Comparison of ENCODE assay signal across 22 cellular contexts in genomic region chr21:45416619-45417018, GRCh38. TPM values are rescaled to one million over a fixed set of nuclear protein-coding genes. Genes with fewer than 3 reads are reported as not detected.
DNase-seq lines count a peak whose midpoint lies in the region; ATAC-seq and TF ChIP-seq lines count a peak whose summit lies in the region.
"Had no signal": no experiment of that assay in that cellular context is flagged by ENCODE, and none has a peak within 500 bp of the region (broad histone marks: within the 10 kb centered on the region; RNA-seq: fewer than 3 reads in every experiment).

No MANE protein-coding gene starts in this region.

- H3T11ph ChIP-seq in H9 (ENCODE audit: low read length): no peak overlapping the region

- H3K27ac ChIP-seq in H9 (ENCODE audit: insufficient read length, low read depth, low read length): no peak overlapping the region
- no peak overlapping the region for H3K27ac ChIP-seq in sigmoid colon
- H3K27ac ChIP-seq: Peyer's patch, right lobe of liver had no signal

- no peak overlapping the region for H4K8ac ChIP-seq in H9 (replicated peaks; ENCODE audit: insufficient read length, low read depth, low read length)

- peaks cover 49 to 60% of the 10 kb centered on the region in 2 experiments for H3K4me1 Mint-ChIP-seq in H9
- H3K4me1 Mint-ChIP-seq in WTC11: peaks cover 64% of the 10 kb centered on the region
- H3K4me1 Mint-ChIP-seq: naive B cell; stimulated activated naive CD8-positive, alpha-beta T cell treated with anti-CD3 and anti-CD28 coated beads, Interleukin-15, amount 100 ng/mL, for 72 hours had no signal

- H3K9ac ChIP-seq in H9 (ENCODE audit: extremely low read depth, insufficient read length, low read length): no peak overlapping the region

- no peak overlapping the region for H4K5ac ChIP-seq in H9 (ENCODE audit: insufficient read length, low read depth, low read length)

- H3K9me3 Mint-ChIP-seq in H9: no peaks in the 10 kb centered on the region
- H3K9me3 Mint-ChIP-seq in WTC11: no peaks in the 10 kb centered on the region
- H3K9me3 Mint-ChIP-seq: naive B cell; stimulated activated naive CD8-positive, alpha-beta T cell treated with anti-CD3 and anti-CD28 coated beads, Interleukin-15, amount 100 ng/mL, for 72 hours had no signal

- peak overlapping the region; percentile 8 to 91 (median 11) for H3K27ac Mint-ChIP-seq in H9
- peak overlapping the region; percentile 88 for H3K27ac Mint-ChIP-seq in WTC11
- H3K27ac Mint-ChIP-seq: stimulated activated naive CD8-positive, alpha-beta T cell treated with anti-CD3 and anti-CD28 coated beads, Interleukin-15, amount 100 ng/mL, for 72 hours; T-helper 17 cell had no signal

- no peaks in the 10 kb centered on the region for H3K27me3 Mint-ChIP-seq in H9 (ENCODE audit: low read depth)
- no peaks in the 10 kb centered on the region for H3K27me3 Mint-ChIP-seq in WTC11 (ENCODE audit: low read depth)
- H3K27me3 Mint-ChIP-seq: stimulated activated naive CD8-positive, alpha-beta T cell treated with anti-CD3 and anti-CD28 coated beads, Interleukin-15, amount 100 ng/mL, for 72 hours had no signal

- POLR2A ChIA-PET in WTC11 (lab: Charles Lee): no interaction called here

- no CpG with 5 or more reads among the region's 8 CpGs for WGBS in H9 (ENCODE audit: extremely low coverage, insufficient read length, low lambda C conversion rate)
- 59 to 70% methylated on average over 8 of the region's 8 CpGs for WGBS in sigmoid colon, 2 donors

- no peak overlapping the region for H3K4ac ChIP-seq in H9 (ENCODE audit: low read depth, low read length)

- CTCF ChIA-PET in WTC11 (lab: Charles Lee): interaction anchor here (0.7 to 3.1 kb wide), 6 partner anchors 9 to 108 kb away, joined by 3 to 16 read pairs (median 8); no protein-coding TSS in a partner anchor

- H3K79me1 ChIP-seq in H9 (ENCODE audit: insufficient read depth, low read depth, low read length, poor library complexity, severe bottlenecking): peaks cover 17% of the 10 kb centered on the region

- intact Hi-C loops in sigmoid colon (cut with DNase I): no loop called here

- no peak overlapping the region for H2BK15ac ChIP-seq in H9 (ENCODE audit: low read depth, low read length)

- no peak for TF ChIP-seq POLR2A in sigmoid colon (IDR thresholded peaks at IDR 0.05)

- H4K91ac ChIP-seq in H9 (ENCODE audit: insufficient read length, low read depth, low read length): no peak overlapping the region

- no peak overlapping the region for H2BK5ac ChIP-seq in H9 (ENCODE audit: insufficient read length, low read length)

- H4K20me1 ChIP-seq in H9 (ENCODE audit: control insufficient read depth, insufficient read depth, insufficient read length): peaks cover 4% of the 10 kb centered on the region

- H2BK20ac ChIP-seq in H9 (ENCODE audit: low read depth, low read length, poor library complexity, severe bottlenecking): no peak overlapping the region

- H3K18ac ChIP-seq in H9 (ENCODE audit: insufficient read length, low read depth, low read length): no peak overlapping the region

- ATAC-seq in WTC11: peak; percentile 57
- ATAC-seq: gastroesophageal sphincter, HepG2, right lobe of liver, T-helper 17 cell had no signal

- peaks cover 80% of the 10 kb centered on the region; the same call in 1 of the 2 replicates for H3K79me2 ChIP-seq in H9 (ENCODE audit: insufficient read depth, low read length)

- no peaks in the 10 kb centered on the region for H3K23me2 ChIP-seq in H9 (ENCODE audit: insufficient read length, low read depth, low read length, poor library complexity, severe bottlenecking)

- H3K36me3 Mint-ChIP-seq in H9 (ENCODE audit: insufficient read depth in 1 of 3, low read depth in 3 of 3): peaks cover 0 to 14% (median 6%) of the 10 kb centered on the region in 3 experiments; a peak in 6 of 7 replicates
- H3K36me3 Mint-ChIP-seq in WTC11: no peaks in the 10 kb centered on the region
- H3K36me3 Mint-ChIP-seq: naive B cell had no signal

- H3K14ac ChIP-seq in H9 (ENCODE audit: insufficient read depth, low read length): no peak overlapping the region

- H2AK5ac ChIP-seq in H9 (ENCODE audit: insufficient read length, low read length): no peak overlapping the region

- no peak overlapping the region for H3K23ac ChIP-seq in H9 (ENCODE audit: insufficient read length, low read depth, low read length)

- H3K4me3 Mint-ChIP-seq in H9 (peak overlapping the region in 1 of 2 experiments; percentile 2; a peak in 2 of 5 replicates), WTC11 (peak overlapping the region; percentile 24)
- H3K4me3 Mint-ChIP-seq: stimulated activated naive CD8-positive, alpha-beta T cell treated with anti-CD3 and anti-CD28 coated beads, Interleukin-15, amount 100 ng/mL, for 72 hours; T-helper 17 cell had no signal

- TF ChIP-seq CTCF in H9 (conservative IDR thresholded peaks at IDR 0.05) (no peak), WTC11 (IDR thresholded peaks at IDR 0.05) (no peak), sigmoid colon (IDR thresholded peaks at IDR 0.05) (no peak)

- no peak for TF ChIP-seq EP300 in sigmoid colon (IDR thresholded peaks at IDR 0.05)

- no peak overlapping the region for H3K4me2 ChIP-seq in H9 (ENCODE audit: insufficient read depth, insufficient read length, low read length)

- H2BK12ac ChIP-seq in H9 (ENCODE audit: insufficient read length, low read depth, low read length): no peak overlapping the region

- DNase-seq in H9 (peak; percentile 62), WTC11 (ENCODE audit: low spot score) (no peak), islet precursor cell (peak; percentile 51), sigmoid colon (peak; percentile 41), NCI-H1105 (lab: John Stamatoyannopoulos, UW) (no peak), Kasumi-1 (lab: John Stamatoyannopoulos, UW) (no peak)
- DNase-seq in effector CD4-positive, alpha-beta T cell: no peak
- DNase-seq: activated CD4-positive, alpha-beta T cell treated with anti-CD3 and anti-CD28 coated beads for 48 hours; activated naive CD4-positive, alpha-beta T cell; activated T-cell treated with anti-CD3 and anti-CD28 coated beads, Interleukin-2, amount 50 U/mL, for 48 hours; naive B cell; NCI-H187; NCI-H2171 treated with DMSO at 0.1 percent for 48 hours; NCI-H524; Peyer's patch; stimulated activated CD4-positive, alpha-beta T cell treated with anti-CD3 and anti-CD28 coated beads, Interleukin-15, amount 100 ng/mL, for 24 hours; stimulated activated naive CD8-positive, alpha-beta T cell treated with anti-CD3 and anti-CD28 coated beads, Interleukin-15, amount 100 ng/mL, for 72 hours had no signal

- H3K9me3 ChIP-seq in H9 (ENCODE audit: control insufficient read depth, low read depth, low read length): no peaks in the 10 kb centered on the region
- no peaks in the 10 kb centered on the region for H3K9me3 ChIP-seq in sigmoid colon
- H3K9me3 ChIP-seq: gastroesophageal sphincter, Peyer's patch, right lobe of liver, tibial nerve had no signal

- peaks cover 3% of the 10 kb centered on the region for H3K4me1 ChIP-seq in H9 (ENCODE audit: insufficient read depth, low read length)
- H3K4me1 ChIP-seq in sigmoid colon: peaks cover 0 to 19% (median 0%) of the 10 kb centered on the region in 4 donors
- H3K4me1 ChIP-seq: right lobe of liver had no signal

- no peak overlapping the region for H3K4me3 ChIP-seq in sigmoid colon
- H3K4me3 ChIP-seq: gastroesophageal sphincter, Peyer's patch, right lobe of liver, tibial nerve had no signal

- no peaks in the 10 kb centered on the region for H3K36me3 ChIP-seq in sigmoid colon
- H3K36me3 ChIP-seq: gastroesophageal sphincter, Peyer's patch, right lobe of liver, tibial nerve had no signal

- no peak overlapping the region for H2BK120ac ChIP-seq in H9 (ENCODE audit: low read depth, low read length, poor library complexity, severe bottlenecking)

- H2AFZ ChIP-seq in H9 (ENCODE audit: low read length): no peak overlapping the region

- H3K27me3 ChIP-seq in H9 (ENCODE audit: insufficient read depth, low read length): no peaks in the 10 kb centered on the region
- H3K27me3 ChIP-seq in sigmoid colon: no peaks in the 10 kb centered on the region
- H3K27me3 ChIP-seq: gastroesophageal sphincter, Peyer's patch, right lobe of liver, tibial nerve had no signal

- H3K56ac ChIP-seq in H9 (ENCODE audit: insufficient read length, low read depth, low read length): no peak overlapping the region

TF ChIP-seq in WTC11, 78 proteins besides CTCF, POLR2A, EP300 and RAD21:
- TF ChIP-seq TEAD1 (CRISPR knock-in tag; IDR thresholded peaks at IDR 0.05) (no peak), ATF1 (CRISPR knock-in tag; IDR thresholded peaks at IDR 0.05) (no peak), JAZF1 (CRISPR knock-in tag; IDR thresholded peaks at IDR 0.05) (no peak)

RNA-seq across cellular contexts. Expression of gene COL18A1, which starts 11.7 kb away (rescaled TPM):
- 232 and 234 TPM in 2 replicates for total RNA-seq in H9 (2021)
- total RNA-seq in WTC11 (2021): 231 to 241 TPM (median 231 TPM) in 3 replicates
- total RNA-seq in sigmoid colon: 100 to 1,000 TPM in 3 of 4 donors, 10 to 100 TPM in 1; 39.7 to 197 (median 103) TPM
- 10 to 100 TPM in 1 of 3 donors, 1 to 10 TPM in 2; 4.4 to 34.8 (median 5.4) TPM for polyA plus RNA-seq in sigmoid colon

Comparison
In these comparisons a context has a peak if more than half of its experiments do, and no peak if none do; other contexts are left out.
1. DNase-seq: peak in H9 (single experiment), islet precursor cell (single experiment) and sigmoid colon (single experiment); none in WTC11 (single experiment), effector CD4-positive, alpha-beta T cell (single experiment), NCI-H1105 (single experiment) and Kasumi-1 (0 of 2).